In genomic region chr2:132816234-132816633, GRCh38 we compare ENCODE assay signal across 22 cellular contexts.
DNase-seq lines count a peak whose midpoint lies in the region; ATAC-seq, FAIRE-seq and TF ChIP-seq lines count a peak whose summit lies in the region.
"Had no signal": no experiment of that assay in that cellular context is flagged by ENCODE, and none has a peak within 500 bp of the region (broad histone marks: within the 10 kb centered on the region; RNA-seq: fewer than 3 reads in every experiment).

No MANE protein-coding gene starts in this region.

- no peak for TF ChIP-seq RAD21 in H1 (IDR thresholded peaks at IDR 0.05 in 1 of 2, conservative IDR thresholded peaks at IDR 0.05 in 1 of 2; ENCODE audit: low read depth in 2 of 2, low read length in 2 of 2)

- H4K8ac ChIP-seq in H1 (ENCODE audit: extremely low read depth, insufficient read depth, low read length) = no peak overlapping the region

- no peak overlapping the region for H3K18ac ChIP-seq in H1 (ENCODE audit: extremely low read depth, low read length)

- no peak overlapping the region for H2BK12ac ChIP-seq in H1 (ENCODE audit: low read depth, low read length)

- POLR2A ChIA-PET in H1 (lab: Charles Lee; ENCODE audit: partially characterized antibody) = no interaction called here
- POLR2A ChIA-PET in naive thymus-derived CD8-positive, alpha-beta T cell (lab: Charles Lee) = no interaction called here

- H4K5ac ChIP-seq in H1 (ENCODE audit: insufficient read length, low read depth, low read length) = no peak overlapping the region

- H4K20me1 ChIP-seq in H1 (replicated peaks in 1 of 2; ENCODE audit: control insufficient read depth in 1 of 2, insufficient read depth in 2 of 2, low read length in 2 of 2) = no peaks in the 10 kb centered on the region

- H3K79me1 ChIP-seq in H1 (ENCODE audit: low read depth, low read length) = no peaks in the 10 kb centered on the region

- H3K9ac ChIP-seq in NT2/D1 (ENCODE audit: insufficient read length, low read depth) = no peak overlapping the region
- no peak overlapping the region for H3K9ac ChIP-seq in H1 (replicated peaks in 1 of 4; ENCODE audit: extremely low read depth in 1 of 4, low read depth in 3 of 4, low read length in 3 of 4)
- H3K9ac ChIP-seq: KMS-11 had no signal

- H3K14ac ChIP-seq in H1 (ENCODE audit: insufficient read length) = no peak overlapping the region

- H3K56ac ChIP-seq in H1 (replicated peaks; ENCODE audit: insufficient read length, low read depth, low read length) = no peak overlapping the region

- H3K4me1 ChIP-seq in NT2/D1 (ENCODE audit: insufficient read depth, insufficient read length) (no peaks in the 10 kb centered on the region), H1 (replicated peaks in 1 of 4; ENCODE audit: control insufficient read depth in 3 of 4, insufficient read depth in 4 of 4, low read length in 3 of 4) (peaks cover 0 to 2% (median 0%) of the 10 kb centered on the region in 4 experiments; a peak in 1 of 7 replicates)
- H3K4me1 ChIP-seq: Caco-2, SJCRH30 had no signal

- no peak for ATAC-seq in GM21825 (IDR thresholded peaks at IDR 0.05; ENCODE audit: unreplicated experiment)
- no peak for ATAC-seq in naive thymus-derived CD8-positive, alpha-beta T cell

- H3K27me3 Mint-ChIP-seq in nephron progenitor cell (ENCODE audit: low read depth, poor library complexity) = no peaks in the 10 kb centered on the region
- peaks cover 0 to 16% (median 0%) of the 10 kb centered on the region in 5 donors for H3K27me3 Mint-ChIP-seq in naive thymus-derived CD8-positive, alpha-beta T cell
- H3K27me3 Mint-ChIP-seq: B cell; CD4-positive, CD25-positive, alpha-beta regulatory T cell had no signal

- H4K91ac ChIP-seq in H1 (replicated peaks; ENCODE audit: insufficient read length, low read length) = no peak overlapping the region

- H3K27ac ChIP-seq in H1 (ENCODE audit: low read depth, low read length) = no peak overlapping the region
- H3K27ac ChIP-seq: KMS-11, RWPE1, SJCRH30 had no signal

- FAIRE-seq in H1 (lab: Jason Lieb, UNC) = no peak
- FAIRE-seq: GM19239 had no signal

- no peak overlapping the region for H2BK120ac ChIP-seq in H1 (replicated peaks; ENCODE audit: low read depth, low read length)

- H3K27ac Mint-ChIP-seq in nephron progenitor cell = peak overlapping the region; percentile 71
- H3K27ac Mint-ChIP-seq in naive thymus-derived CD8-positive, alpha-beta T cell = no peak overlapping the region
- H3K27ac Mint-ChIP-seq: B cell; CD4-positive, CD25-positive, alpha-beta regulatory T cell had no signal

- 79% methylated on average over 7 of the region's 7 CpGs; no CpG with 5 or more reads in 1 of the 2 experiments for WGBS in H1 (ENCODE audit: extremely low coverage in 1 of 2, insufficient coverage in 1 of 2, insufficient read length in 1 of 2, insufficient replicate concordance in 2 of 2, low coverage in 1 of 2, low lambda C conversion rate in 2 of 2, missing lambda C conversion rate in 1 of 2), 2 experiments

- no peak overlapping the region for H3K4me2 ChIP-seq in H1 (ENCODE audit: insufficient read depth in 1 of 2, low read depth in 2 of 2, low read length in 2 of 2)
- H3K4me2 ChIP-seq: KMS-11 had no signal

- peak; percentile 20 for DNase-seq in ELF-1 (ENCODE audit: low read depth, low spot score)
- peak; percentile 13 for DNase-seq in NT2/D1 (ENCODE audit: low read depth, low spot score)
- no peak for DNase-seq in H1 (ENCODE audit: low read depth in 1 of 2, low spot score in 2 of 2)
- DNase-seq in nephron progenitor cell = no peak
- no peak for DNase-seq in naive thymus-derived CD8-positive, alpha-beta T cell
- DNase-seq in NCI-H128 (lab: John Stamatoyannopoulos, UW; ENCODE audit: unreplicated experiment) = no peak
- DNase-seq: Caco-2; CD4-positive, CD25-positive, alpha-beta regulatory T cell; DMS53; NCI-H1105; NCI-H1694 treated with DMSO at 0.1 percent for 48 hours; NCI-H226; NCI-H526 treated with DMSO at 0.1 percent for 48 hours; NK-92 treated with Interleukin-12 subunit alpha and Interleukin-12 subunit beta, amount 100 ng/mL, for 24 hours; OCI-M1; SJCRH30; SW 1271 had no signal

- TF ChIP-seq POLR2A in H1 (IDR thresholded peaks at IDR 0.05; ENCODE audit: control extremely low read depth in 1 of 2, low read depth in 2 of 2, low read length in 2 of 2) = no peak

- no peak overlapping the region for H2BK5ac ChIP-seq in H1 (ENCODE audit: low read depth, low read length)

- H3K4me3 ChIP-seq in NT2/D1 (ENCODE audit: insufficient read length, low read depth) (no peak overlapping the region), H1 (ENCODE audit: extremely low read depth in 1 of 4, insufficient read depth in 2 of 4, low read depth in 3 of 4, low read length in 4 of 4) (no peak overlapping the region)
- H3K4me3 ChIP-seq: SJCRH30 had no signal

- no peak overlapping the region for H3K4me3 Mint-ChIP-seq in nephron progenitor cell
- no peak overlapping the region for H3K4me3 Mint-ChIP-seq in naive thymus-derived CD8-positive, alpha-beta T cell
- H3K4me3 Mint-ChIP-seq: B cell; CD4-positive, CD25-positive, alpha-beta regulatory T cell had no signal

- TF ChIP-seq CTCF in H1 (IDR thresholded peaks at IDR 0.05; ENCODE audit: control extremely low read depth in 1 of 3, insufficient read depth in 1 of 3, low read depth in 1 of 3, low read length in 3 of 3) (no peak), nephron progenitor cell (IDR thresholded peaks at IDR 0.05) (no peak)

- H3K23ac ChIP-seq in H1 (ENCODE audit: insufficient read length) = no peak overlapping the region

- H3K9me3 Mint-ChIP-seq in nephron progenitor cell = peaks cover 5% of the 10 kb centered on the region
- peaks cover 0 to 10% (median 0%) of the 10 kb centered on the region in 9 donors for H3K9me3 Mint-ChIP-seq in naive thymus-derived CD8-positive, alpha-beta T cell

- H2BK20ac ChIP-seq in H1 (ENCODE audit: low read length) = no peak overlapping the region

- H3K79me2 ChIP-seq in H1 (ENCODE audit: control insufficient read depth in 1 of 2, insufficient read depth in 2 of 2, low read length in 2 of 2) = no peaks in the 10 kb centered on the region

- no peak overlapping the region for H2AK5ac ChIP-seq in H1 (ENCODE audit: low read depth, low read length)

- H3K27me3 ChIP-seq in NT2/D1 (ENCODE audit: insufficient read depth, insufficient read length) (no peaks in the 10 kb centered on the region), H1 (replicated peaks in 1 of 4; ENCODE audit: control insufficient read depth in 3 of 4, extremely low read depth in 1 of 4, insufficient read depth in 3 of 4, low read length in 3 of 4) (no peaks in the 10 kb centered on the region)
- H3K27me3 ChIP-seq: SJCRH30 had no signal

- no peak overlapping the region for H3K4ac ChIP-seq in H1 (replicated peaks; ENCODE audit: insufficient read length, low read depth, low read length)

- no peaks in the 10 kb centered on the region for H3K23me2 ChIP-seq in H1 (ENCODE audit: low read depth, low read length)

- H3K36me3 ChIP-seq in NT2/D1 (ENCODE audit: insufficient read depth, insufficient read length, low read length) (no peaks in the 10 kb centered on the region), H1 (ENCODE audit: control insufficient read depth in 2 of 4, insufficient read depth in 4 of 4, low read length in 3 of 4) (no peaks in the 10 kb centered on the region)
- H3K36me3 ChIP-seq: SJCRH30 had no signal

- TF ChIP-seq EP300 in H1 (IDR thresholded peaks at IDR 0.05; ENCODE audit: borderline replicate concordance in 1 of 2, low read depth in 2 of 2, low read length in 2 of 2) = no peak

- peaks cover 11% of the 10 kb centered on the region for H3K36me3 Mint-ChIP-seq in nephron progenitor cell (ENCODE audit: low read depth)
- H3K36me3 Mint-ChIP-seq in naive thymus-derived CD8-positive, alpha-beta T cell = no peaks in the 10 kb centered on the region
- H3K36me3 Mint-ChIP-seq: CD4-positive, CD25-positive, alpha-beta regulatory T cell had no signal

- CTCF ChIA-PET in H1 (lab: Charles Lee; ENCODE audit: partially characterized antibody) = interaction anchor here (1.7 kb wide), 1 partner anchor 13 kb away, joined by 5 read pairs; no protein-coding TSS in a partner anchor

- H3K9me3 ChIP-seq in NT2/D1 (ENCODE audit: insufficient read depth, low read length) = peaks cover 12% of the 10 kb centered on the region; the same call in 1 of the 2 replicates
- H3K9me3 ChIP-seq in H1 (ENCODE audit: insufficient read depth in 2 of 2, low read depth in 1 of 2, low read length in 1 of 2) = peaks cover 0 to 2% of the 10 kb centered on the region in 2 experiments; a peak in 1 of 4 replicates
- H3K9me3 ChIP-seq: Caco-2, SJCRH30 had no signal

- H3K4me1 Mint-ChIP-seq in nephron progenitor cell = no peaks in the 10 kb centered on the region
- no peaks in the 10 kb centered on the region for H3K4me1 Mint-ChIP-seq in naive thymus-derived CD8-positive, alpha-beta T cell
- H3K4me1 Mint-ChIP-seq: B cell; CD4-positive, CD25-positive, alpha-beta regulatory T cell had no signal

- H2AFZ ChIP-seq in H1 (ENCODE audit: low read length) = peak overlapping the region; percentile 85

- no peak overlapping the region for H2BK15ac ChIP-seq in H1 (ENCODE audit: low read length)

TF ChIP-seq in H1, 55 proteins besides CTCF, POLR2A, EP300 and RAD21:
- no peak for TF ChIP-seq TAF1 (IDR thresholded peaks at IDR 0.05; ENCODE audit: low read depth, low read length)
- peak; percentile 38; the same call in 1 of the 2 replicates for TF ChIP-seq MAFK (IDR thresholded peaks at IDR 0.05; ENCODE audit: low read depth, low read length)
- peak; percentile 68 for TF ChIP-seq BACH1 (IDR thresholded peaks at IDR 0.05; ENCODE audit: low read length)
- TF ChIP-seq NRF1 (IDR thresholded peaks at IDR 0.05; ENCODE audit: low read depth, low read length) = no peak

Comparison
In these comparisons a context has a peak if more than half of its experiments do, and no peak if none do; other contexts are left out.
1. DNase-seq: peak in ELF-1 (single experiment) and NT2/D1 (single experiment); none in H1 (0 of 2), nephron progenitor cell (single experiment), naive thymus-derived CD8-positive, alpha-beta T cell (0 of 10) and NCI-H128 (single experiment).